26 cellular contexts compared by ENCODE assay signal in the genomic region with DNA sequence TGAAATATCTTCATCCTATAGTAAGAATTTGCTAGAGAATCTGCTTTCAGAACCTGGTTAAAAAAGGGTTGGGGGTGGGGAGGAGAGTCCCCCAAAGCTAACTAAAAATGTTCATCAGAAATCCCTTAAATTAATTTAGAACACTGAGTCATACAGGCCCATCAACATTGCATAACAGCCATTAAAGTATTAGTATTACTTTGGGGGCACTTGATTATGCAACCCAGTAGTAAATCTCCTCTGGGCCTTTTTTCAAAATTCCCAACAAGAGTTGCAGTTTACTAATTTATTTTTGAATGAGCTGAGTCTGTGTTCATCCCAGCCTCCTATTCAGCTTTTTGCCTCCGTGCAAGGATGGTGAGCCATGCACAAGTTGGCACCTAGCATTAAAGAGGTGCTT. TPM values are rescaled to one million over a fixed set of nuclear protein-coding genes. Genes with fewer than 3 reads are reported as not detected.
"Had no signal": no experiment of that assay in that cellular context is flagged by ENCODE, and none has a peak within 500 bp of the region (broad histone marks: within the 10 kb centered on the region; RNA-seq: fewer than 3 reads in every experiment).

No MANE protein-coding gene starts in this region.

- H3K4me3 ChIP-seq: K562, SJCRH30, SK-N-MC had no signal

- H3K36me3 ChIP-seq: SJCRH30 had no signal

- H3K27ac ChIP-seq: SJCRH30, SK-N-MC had no signal

- H3K9me3 ChIP-seq: SJCRH30 had no signal

- H3K27me3 ChIP-seq: SJCRH30 had no signal

- DNase-seq: activated CD4-positive, alpha-beta memory T cell treated with anti-CD3 and anti-CD28 coated beads for 36 hours; activated CD4-positive, alpha-beta T cell treated with anti-CD3 and anti-CD28 coated beads for 36 hours; activated CD4-positive, alpha-beta T cell treated with anti-CD3 and anti-CD28 coated beads, Interleukin-2, amount 10 ng/mL, durations not matched to agents 7 days and 5 days; activated CD8-positive, alpha-beta memory T cell treated with anti-CD3 and anti-CD28 coated beads, Interleukin-2, amount 10 ng/mL, durations not matched to agents 7 days and 5 days; activated CD8-positive, alpha-beta memory T cell treated with anti-CD3 and anti-CD28 coated beads, Interleukin-2, amount 50 U/mL, for 48 hours; activated effector memory CD4-positive, alpha-beta T cell treated with anti-CD3 and anti-CD28 coated beads, Interleukin-2, amount 50 U/mL, for 16 hours; activated naive CD4-positive, alpha-beta T cell; activated naive CD4-positive, alpha-beta T cell treated with anti-CD3 and anti-CD28 coated beads, Interleukin-2, amount 50 U/mL, for 16 hours; activated naive CD8-positive, alpha-beta T cell treated with anti-CD3 and anti-CD28 coated beads for 36 hours; activated T-cell treated with anti-CD3 and anti-CD28 coated beads, Interleukin-2, amount 50 U/mL, for 72 hours; IMR-90; NCI-H1105; NCI-H1436; NCI-H1694 treated with DMSO at 0.1 percent for 48 hours; NCI-H2029; NCI-H345; SHP77; SJCRH30; T1000 had no signal

- H3K4me1 ChIP-seq: SJCRH30 had no signal

RNA-seq across cellular contexts. Expression of a gene that starts 8.8 kb away (rescaled TPM):
- total RNA-seq: activated CD4-positive, alpha-beta memory T cell treated with anti-CD3 and anti-CD28 coated beads for 36 hours; activated CD4-positive, alpha-beta T cell treated with anti-CD3 and anti-CD28 coated beads for 36 hours; activated CD4-positive, alpha-beta T cell treated with anti-CD3 and anti-CD28 coated beads, Interleukin-2, amount 10 ng/mL, durations not matched to agents 7 days and 5 days; activated CD8-positive, alpha-beta memory T cell treated with anti-CD3 and anti-CD28 coated beads, Interleukin-2, amount 10 ng/mL, durations not matched to agents 7 days and 5 days; activated T-cell treated with anti-CD3 and anti-CD28 coated beads, Interleukin-2, amount 50 U/mL, for 72 hours; activated T-helper 17 cell treated with anti-CD3 and anti-CD28 coated beads, Interleukin-2, amount 50 U/mL, for 72 hours; bronchial epithelial cell; IMR-90; K562; MCF 10A; RPMI7951; T-helper 2 cell treated with Interferon-gamma antibody and Interleukin-4, amounts not matched to agents 100 ng/mL and 5 ng/mL, for 36 hours had no signal
- polyA plus RNA-seq: IMR-90, K562 had no signal
